In genomic region chr10:79483948-79484347, GRCh38 we compare ENCODE assay signal across 2 cellular contexts.
TF ChIP-seq lines count a peak whose summit lies in the region.

No MANE protein-coding gene starts in this region.

TF ChIP-seq in liver, 16 proteins besides CTCF, POLR2A, EP300 and RAD21:
- TF ChIP-seq RXRA (IDR thresholded peaks at IDR 0.05) = peak in 1 of 2 donors; percentile 25
- TF ChIP-seq EGR1 (IDR thresholded peaks at IDR 0.05; ENCODE audit: low read depth in 2 of 2) = no peak
- no peak for TF ChIP-seq FOXA1 (IDR thresholded peaks at IDR 0.05)
- TF ChIP-seq NR2F2 (IDR thresholded peaks at IDR 0.05) = peak; percentile 81
TF ChIP-seq in liver: peak in this region for 2.

TF ChIP-seq in HepG2, 621 proteins besides CTCF, POLR2A, EP300 and RAD21:
- TF ChIP-seq TFE3 (CRISPR knock-in tag; IDR thresholded peaks at IDR 0.05) (no peak), NCOA2 (CRISPR knock-in tag; IDR thresholded peaks at IDR 0.05) (no peak), ZNF772 (CRISPR knock-in tag; IDR thresholded peaks at IDR 0.05) (no peak), THAP11 (CRISPR knock-in tag; IDR thresholded peaks at IDR 0.05) (no peak), NCOA5 (CRISPR knock-in tag; IDR thresholded peaks at IDR 0.05) (no peak), BCL3 (CRISPR knock-in tag; IDR thresholded peaks at IDR 0.05) (no peak), MAZ (IDR thresholded peaks at IDR 0.05; ENCODE audit: borderline replicate concordance, low read depth, low read length) (no peak), MAZ (CRISPR knock-in tag; IDR thresholded peaks at IDR 0.05; ENCODE audit: low read depth) (no peak), RARA (CRISPR knock-in tag; IDR thresholded peaks at IDR 0.05) (no peak), ZHX2 (IDR thresholded peaks at IDR 0.05; ENCODE audit: low read depth) (no peak), ZHX2 (CRISPR knock-in tag; IDR thresholded peaks at IDR 0.05; ENCODE audit: borderline replicate concordance) (no peak), ZBTB34 (CRISPR knock-in tag; IDR thresholded peaks at IDR 0.05) (no peak), KAT2B (IDR thresholded peaks at IDR 0.05; ENCODE audit: borderline replicate concordance, low read depth, low read length) (no peak), TCF7L2 (IDR thresholded peaks at IDR 0.05; ENCODE audit: low read depth, low read length) (no peak), ZNF710 (CRISPR knock-in tag; IDR thresholded peaks at IDR 0.05; ENCODE audit: borderline replicate concordance) (no peak)
